In the genomic region with DNA sequence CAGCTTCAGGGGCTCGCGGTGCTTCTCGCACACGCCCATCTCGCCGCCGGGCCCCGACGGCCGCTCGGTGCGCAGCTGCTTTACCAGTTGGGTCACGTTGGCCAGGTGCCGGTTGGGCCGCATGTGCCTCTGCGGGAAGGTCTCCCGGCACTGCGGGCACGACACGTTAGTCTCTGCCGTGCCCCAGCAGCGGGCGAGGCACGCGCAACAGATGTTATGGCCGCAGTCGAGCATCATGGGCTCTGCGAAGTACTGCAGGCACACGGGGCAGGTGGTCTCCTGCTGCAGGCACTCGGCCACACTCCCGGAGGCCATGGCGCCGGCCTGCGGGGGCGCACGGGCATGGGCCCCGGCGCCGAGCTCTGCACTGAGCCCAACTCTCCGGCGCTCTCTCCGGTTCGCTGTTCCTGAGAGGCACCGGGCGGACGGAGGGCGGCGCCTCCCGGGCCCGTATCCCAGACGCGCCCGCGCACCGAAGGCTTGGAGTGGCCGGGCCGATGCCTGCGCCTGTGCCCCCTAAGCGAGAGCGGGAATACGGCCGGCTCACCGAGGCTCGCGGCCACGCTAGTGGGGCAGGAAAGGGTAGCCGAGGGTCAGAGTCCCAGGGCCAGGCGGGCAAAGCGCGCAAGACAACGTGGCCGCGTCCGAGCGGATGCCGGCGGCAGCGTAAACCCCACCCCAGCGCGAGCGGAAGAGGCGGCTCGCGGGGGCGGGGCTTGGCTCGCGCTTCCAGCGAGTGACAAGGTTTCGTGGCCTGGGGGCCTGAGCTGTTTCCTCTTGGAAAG, we compare ENCODE assay signal across 1 cellular context.
A peak's percentile ranks its signal among the peaks of the same experiment; 100 is the strongest.
TF ChIP-seq lines count a peak whose summit lies in the region.

A gene with protein sequence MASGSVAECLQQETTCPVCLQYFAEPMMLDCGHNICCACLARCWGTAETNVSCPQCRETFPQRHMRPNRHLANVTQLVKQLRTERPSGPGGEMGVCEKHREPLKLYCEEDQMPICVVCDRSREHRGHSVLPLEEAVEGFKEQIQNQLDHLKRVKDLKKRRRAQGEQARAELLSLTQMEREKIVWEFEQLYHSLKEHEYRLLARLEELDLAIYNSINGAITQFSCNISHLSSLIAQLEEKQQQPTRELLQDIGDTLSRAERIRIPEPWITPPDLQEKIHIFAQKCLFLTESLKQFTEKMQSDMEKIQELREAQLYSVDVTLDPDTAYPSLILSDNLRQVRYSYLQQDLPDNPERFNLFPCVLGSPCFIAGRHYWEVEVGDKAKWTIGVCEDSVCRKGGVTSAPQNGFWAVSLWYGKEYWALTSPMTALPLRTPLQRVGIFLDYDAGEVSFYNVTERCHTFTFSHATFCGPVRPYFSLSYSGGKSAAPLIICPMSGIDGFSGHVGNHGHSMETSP (minus strand): TSS at position 668 of the 785 bp plus-strand sequence. CDS start 353 bp downstream, at position 315.

TF ChIP-seq in HepG2, 621 proteins besides CTCF, POLR2A, EP300 and RAD21 (continued from another document and continues in another):
- TF ChIP-seq, protein P1, sequence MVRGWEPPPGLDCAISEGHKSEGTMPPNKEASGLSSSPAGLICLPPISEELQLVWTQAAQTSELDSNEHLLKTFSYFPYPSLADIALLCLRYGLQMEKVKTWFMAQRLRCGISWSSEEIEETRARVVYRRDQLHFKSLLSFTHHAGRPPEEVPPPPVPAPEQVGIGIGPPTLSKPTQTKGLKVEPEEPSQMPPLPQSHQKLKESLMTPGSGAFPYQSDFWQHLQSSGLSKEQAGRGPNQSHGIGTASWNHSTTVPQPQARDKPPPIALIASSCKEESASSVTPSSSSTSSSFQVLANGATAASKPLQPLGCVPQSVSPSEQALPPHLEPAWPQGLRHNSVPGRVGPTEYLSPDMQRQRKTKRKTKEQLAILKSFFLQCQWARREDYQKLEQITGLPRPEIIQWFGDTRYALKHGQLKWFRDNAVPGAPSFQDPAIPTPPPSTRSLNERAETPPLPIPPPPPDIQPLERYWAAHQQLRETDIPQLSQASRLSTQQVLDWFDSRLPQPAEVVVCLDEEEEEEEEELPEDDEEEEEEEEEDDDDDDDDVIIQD (CRISPR knock-in tag; IDR thresholded peaks at IDR 0.05; ENCODE audit: low read depth) = no peak
- peak; percentile 81; the same call in 1 of the 2 replicates for TF ChIP-seq HOXA9 (CRISPR knock-in tag; IDR thresholded peaks at IDR 0.05; ENCODE audit: borderline replicate concordance)
- TF ChIP-seq SP1 (IDR thresholded peaks at IDR 0.05) = no peak
- peak; percentile 76 for TF ChIP-seq SP1 (CRISPR knock-in tag; IDR thresholded peaks at IDR 0.05)
- TF ChIP-seq ZNF678 (CRISPR knock-in tag; IDR thresholded peaks at IDR 0.05) = peak; percentile 17; the same call in 1 of the 2 replicates
- TF ChIP-seq, protein P2, sequence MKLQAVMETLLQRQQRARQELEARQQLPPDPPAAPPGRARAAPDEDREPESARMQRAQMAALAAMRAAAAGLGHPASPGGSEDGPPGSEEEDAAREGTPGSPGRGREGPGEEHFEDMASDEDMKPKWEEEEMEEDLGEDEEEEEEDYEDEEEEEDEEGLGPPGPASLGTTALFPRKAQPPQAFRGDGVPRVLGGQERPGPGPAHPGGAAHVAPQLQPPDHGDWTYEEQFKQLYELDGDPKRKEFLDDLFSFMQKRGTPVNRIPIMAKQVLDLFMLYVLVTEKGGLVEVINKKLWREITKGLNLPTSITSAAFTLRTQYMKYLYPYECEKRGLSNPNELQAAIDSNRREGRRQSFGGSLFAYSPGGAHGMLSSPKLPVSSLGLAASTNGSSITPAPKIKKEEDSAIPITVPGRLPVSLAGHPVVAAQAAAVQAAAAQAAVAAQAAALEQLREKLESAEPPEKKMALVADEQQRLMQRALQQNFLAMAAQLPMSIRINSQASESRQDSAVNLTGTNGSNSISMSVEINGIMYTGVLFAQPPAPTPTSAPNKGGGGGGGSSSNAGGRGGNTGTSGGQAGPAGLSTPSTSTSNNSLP (IDR thresholded peaks at IDR 0.05; ENCODE audit: low read depth, low read length) = no peak
- TF ChIP-seq, protein P3, sequence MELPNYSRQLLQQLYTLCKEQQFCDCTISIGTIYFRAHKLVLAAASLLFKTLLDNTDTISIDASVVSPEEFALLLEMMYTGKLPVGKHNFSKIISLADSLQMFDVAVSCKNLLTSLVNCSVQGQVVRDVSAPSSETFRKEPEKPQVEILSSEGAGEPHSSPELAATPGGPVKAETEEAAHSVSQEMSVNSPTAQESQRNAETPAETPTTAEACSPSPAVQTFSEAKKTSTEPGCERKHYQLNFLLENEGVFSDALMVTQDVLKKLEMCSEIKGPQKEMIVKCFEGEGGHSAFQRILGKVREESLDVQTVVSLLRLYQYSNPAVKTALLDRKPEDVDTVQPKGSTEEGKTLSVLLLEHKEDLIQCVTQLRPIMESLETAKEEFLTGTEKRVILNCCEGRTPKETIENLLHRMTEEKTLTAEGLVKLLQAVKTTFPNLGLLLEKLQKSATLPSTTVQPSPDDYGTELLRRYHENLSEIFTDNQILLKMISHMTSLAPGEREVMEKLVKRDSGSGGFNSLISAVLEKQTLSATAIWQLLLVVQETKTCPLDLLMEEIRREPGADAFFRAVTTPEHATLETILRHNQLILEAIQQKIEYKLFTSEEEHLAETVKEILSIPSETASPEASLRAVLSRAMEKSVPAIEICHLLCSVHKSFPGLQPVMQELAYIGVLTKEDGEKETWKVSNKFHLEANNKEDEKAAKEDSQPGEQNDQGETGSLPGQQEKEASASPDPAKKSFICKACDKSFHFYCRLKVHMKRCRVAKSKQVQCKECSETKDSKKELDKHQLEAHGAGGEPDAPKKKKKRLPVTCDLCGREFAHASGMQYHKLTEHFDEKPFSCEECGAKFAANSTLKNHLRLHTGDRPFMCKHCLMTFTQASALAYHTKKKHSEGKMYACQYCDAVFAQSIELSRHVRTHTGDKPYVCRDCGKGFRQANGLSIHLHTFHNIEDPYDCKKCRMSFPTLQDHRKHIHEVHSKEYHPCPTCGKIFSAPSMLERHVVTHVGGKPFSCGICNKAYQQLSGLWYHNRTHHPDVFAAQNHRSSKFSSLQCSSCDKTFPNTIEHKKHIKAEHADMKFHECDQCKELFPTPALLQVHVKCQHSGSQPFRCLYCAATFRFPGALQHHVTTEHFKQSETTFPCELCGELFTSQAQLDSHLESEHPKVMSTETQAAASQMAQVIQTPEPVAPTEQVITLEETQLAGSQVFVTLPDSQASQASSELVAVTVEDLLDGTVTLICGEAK (IDR thresholded peaks at IDR 0.05) = no peak
- TF ChIP-seq, protein P3 (CRISPR knock-in tag; IDR thresholded peaks at IDR 0.05) = peak; percentile 86
- peak; percentile 68; the same call in 1 of the 2 replicates for TF ChIP-seq FOXJ3 (CRISPR knock-in tag; IDR thresholded peaks at IDR 0.05; ENCODE audit: borderline replicate concordance)
- TF ChIP-seq, protein P4, sequence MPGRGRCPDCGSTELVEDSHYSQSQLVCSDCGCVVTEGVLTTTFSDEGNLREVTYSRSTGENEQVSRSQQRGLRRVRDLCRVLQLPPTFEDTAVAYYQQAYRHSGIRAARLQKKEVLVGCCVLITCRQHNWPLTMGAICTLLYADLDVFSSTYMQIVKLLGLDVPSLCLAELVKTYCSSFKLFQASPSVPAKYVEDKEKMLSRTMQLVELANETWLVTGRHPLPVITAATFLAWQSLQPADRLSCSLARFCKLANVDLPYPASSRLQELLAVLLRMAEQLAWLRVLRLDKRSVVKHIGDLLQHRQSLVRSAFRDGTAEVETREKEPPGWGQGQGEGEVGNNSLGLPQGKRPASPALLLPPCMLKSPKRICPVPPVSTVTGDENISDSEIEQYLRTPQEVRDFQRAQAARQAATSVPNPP (CRISPR knock-in tag; IDR thresholded peaks at IDR 0.05) = peak; percentile 66
- TF ChIP-seq TEAD2 (CRISPR knock-in tag; IDR thresholded peaks at IDR 0.05) = peak; percentile 70; the same call in 1 of the 2 replicates
- TF ChIP-seq MATR3 (CRISPR knock-in tag; IDR thresholded peaks at IDR 0.05) = no peak
- TF ChIP-seq, protein P5, sequence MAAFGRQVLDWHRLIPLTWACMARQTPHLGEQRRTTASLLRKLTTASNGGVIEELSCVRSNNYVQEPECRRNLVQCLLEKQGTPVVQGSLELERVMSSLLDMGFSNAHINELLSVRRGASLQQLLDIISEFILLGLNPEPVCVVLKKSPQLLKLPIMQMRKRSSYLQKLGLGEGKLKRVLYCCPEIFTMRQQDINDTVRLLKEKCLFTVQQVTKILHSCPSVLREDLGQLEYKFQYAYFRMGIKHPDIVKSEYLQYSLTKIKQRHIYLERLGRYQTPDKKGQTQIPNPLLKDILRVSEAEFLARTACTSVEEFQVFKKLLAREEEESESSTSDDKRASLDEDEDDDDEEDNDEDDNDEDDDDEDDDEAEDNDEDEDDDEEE (CRISPR knock-in tag; IDR thresholded peaks at IDR 0.05) = peak; percentile 94
- no peak for TF ChIP-seq CCAR2 (optimal IDR thresholded peaks at IDR 0.05; ENCODE audit: low read depth, low read length)
- no peak for TF ChIP-seq ZNF256 (CRISPR knock-in tag; conservative IDR thresholded peaks at IDR 0.05)
- TF ChIP-seq ZNF607 (CRISPR knock-in tag; IDR thresholded peaks at IDR 0.05; ENCODE audit: borderline replicate concordance) = peak; percentile 92
- no peak; the same call in 1 of the 2 replicates for TF ChIP-seq ZNF251 (CRISPR knock-in tag; IDR thresholded peaks at IDR 0.05)
- TF ChIP-seq MIER3 (CRISPR knock-in tag; IDR thresholded peaks at IDR 0.05; ENCODE audit: borderline replicate concordance) = peak; percentile 89; the same call in 1 of the 2 replicates
- TF ChIP-seq ZNF44 (CRISPR knock-in tag; IDR thresholded peaks at IDR 0.05) = peak; percentile 47
- peak; percentile 79; the same call in 1 of the 2 replicates for TF ChIP-seq RELA (CRISPR knock-in tag; IDR thresholded peaks at IDR 0.05)
- TF ChIP-seq, protein P6, sequence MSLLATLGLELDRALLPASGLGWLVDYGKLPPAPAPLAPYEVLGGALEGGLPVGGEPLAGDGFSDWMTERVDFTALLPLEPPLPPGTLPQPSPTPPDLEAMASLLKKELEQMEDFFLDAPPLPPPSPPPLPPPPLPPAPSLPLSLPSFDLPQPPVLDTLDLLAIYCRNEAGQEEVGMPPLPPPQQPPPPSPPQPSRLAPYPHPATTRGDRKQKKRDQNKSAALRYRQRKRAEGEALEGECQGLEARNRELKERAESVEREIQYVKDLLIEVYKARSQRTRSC (CRISPR knock-in tag; IDR thresholded peaks at IDR 0.05; ENCODE audit: low read depth) = peak; percentile 63; the same call in 1 of the 2 replicates
- no peak for TF ChIP-seq MAFK (conservative IDR thresholded peaks at IDR 0.05 in 1 of 2, IDR thresholded peaks at IDR 0.05 in 1 of 2; ENCODE audit: low read length in 2 of 2)
- peak; percentile 79; the same call in 1 of the 2 replicates for TF ChIP-seq ZNF138 (CRISPR knock-in tag; IDR thresholded peaks at IDR 0.05; ENCODE audit: low read depth)
- TF ChIP-seq SALL1 (CRISPR knock-in tag; IDR thresholded peaks at IDR 0.05) = peak; percentile 85
- TF ChIP-seq HDAC2 (CRISPR knock-in tag; IDR thresholded peaks at IDR 0.05) = peak; percentile 65
- TF ChIP-seq NAIF1 (CRISPR knock-in tag; IDR thresholded peaks at IDR 0.05; ENCODE audit: borderline replicate concordance) = peak; percentile 94
- TF ChIP-seq, protein P7, sequence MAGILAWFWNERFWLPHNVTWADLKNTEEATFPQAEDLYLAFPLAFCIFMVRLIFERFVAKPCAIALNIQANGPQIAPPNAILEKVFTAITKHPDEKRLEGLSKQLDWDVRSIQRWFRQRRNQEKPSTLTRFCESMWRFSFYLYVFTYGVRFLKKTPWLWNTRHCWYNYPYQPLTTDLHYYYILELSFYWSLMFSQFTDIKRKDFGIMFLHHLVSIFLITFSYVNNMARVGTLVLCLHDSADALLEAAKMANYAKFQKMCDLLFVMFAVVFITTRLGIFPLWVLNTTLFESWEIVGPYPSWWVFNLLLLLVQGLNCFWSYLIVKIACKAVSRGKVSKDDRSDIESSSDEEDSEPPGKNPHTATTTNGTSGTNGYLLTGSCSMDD (CRISPR knock-in tag; IDR thresholded peaks at IDR 0.05) = no peak; the same call in 1 of the 2 replicates
- TF ChIP-seq, protein P8, sequence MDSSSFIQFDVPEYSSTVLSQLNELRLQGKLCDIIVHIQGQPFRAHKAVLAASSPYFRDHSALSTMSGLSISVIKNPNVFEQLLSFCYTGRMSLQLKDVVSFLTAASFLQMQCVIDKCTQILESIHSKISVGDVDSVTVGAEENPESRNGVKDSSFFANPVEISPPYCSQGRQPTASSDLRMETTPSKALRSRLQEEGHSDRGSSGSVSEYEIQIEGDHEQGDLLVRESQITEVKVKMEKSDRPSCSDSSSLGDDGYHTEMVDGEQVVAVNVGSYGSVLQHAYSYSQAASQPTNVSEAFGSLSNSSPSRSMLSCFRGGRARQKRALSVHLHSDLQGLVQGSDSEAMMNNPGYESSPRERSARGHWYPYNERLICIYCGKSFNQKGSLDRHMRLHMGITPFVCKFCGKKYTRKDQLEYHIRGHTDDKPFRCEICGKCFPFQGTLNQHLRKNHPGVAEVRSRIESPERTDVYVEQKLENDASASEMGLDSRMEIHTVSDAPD (CRISPR knock-in tag; IDR thresholded peaks at IDR 0.05) = no peak
- peak; percentile 68; the same call in 1 of the 2 replicates for TF ChIP-seq ZBTB7B (CRISPR knock-in tag; IDR thresholded peaks at IDR 0.05)
